1 cellular context compared by ENCODE assay signal in genomic region chr1:25067852-25068251, GRCh38.
TF ChIP-seq lines count a peak whose summit lies in the region.

No MANE protein-coding gene starts in this region.

TF ChIP-seq in HEK293, 187 proteins besides CTCF, POLR2A, EP300 and RAD21 (continued from another document):
- TF ChIP-seq ZNF362 (tag by site-specific recombination; IDR thresholded peaks at IDR 0.05), result no peak
- TF ChIP-seq ZBTB20 (tag by site-specific recombination; IDR thresholded peaks at IDR 0.05), result no peak
- no peak for TF ChIP-seq KLF16 (tag by site-specific recombination; IDR thresholded peaks at IDR 0.05)
- TF ChIP-seq ZBTB44 (tag by site-specific recombination; IDR thresholded peaks at IDR 0.05), result no peak
- TF ChIP-seq KLF17 (tag by site-specific recombination; IDR thresholded peaks at IDR 0.05), result no peak
- TF ChIP-seq PRDM1 (tag by site-specific recombination; IDR thresholded peaks at IDR 0.05), result no peak
TF ChIP-seq in HEK293: peak in this region for 4.
